ENCODE assay signal across 11 cellular contexts in the genomic region with DNA sequence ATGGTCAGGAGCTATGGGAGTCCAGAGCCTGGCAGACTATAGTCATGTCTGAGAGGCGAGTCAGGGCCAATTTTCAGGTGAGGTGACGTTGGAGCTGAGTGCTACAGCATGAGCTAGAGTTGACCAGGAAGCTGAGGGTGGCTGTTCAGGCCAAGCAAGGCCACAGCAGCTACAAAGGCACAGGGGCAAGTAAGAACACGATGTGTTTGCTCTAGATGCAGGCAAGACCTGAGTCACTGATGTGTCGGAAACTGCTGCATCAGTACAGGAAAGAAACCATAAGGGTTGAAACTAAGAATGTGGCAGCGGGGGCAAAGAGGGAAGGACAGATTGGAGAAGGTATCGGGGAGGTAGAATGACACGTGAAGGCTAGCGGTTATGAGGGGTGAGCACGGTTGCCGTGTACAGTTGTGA. TPM values are rescaled to one million over a fixed set of nuclear protein-coding genes. Genes with fewer than 3 reads are reported as not detected.
DNase-seq lines count a peak whose midpoint lies in the region; ATAC-seq, FAIRE-seq and TF ChIP-seq lines count a peak whose summit lies in the region.
"Had no signal": no experiment of that assay in that cellular context is flagged by ENCODE, and none has a peak within 500 bp of the region (broad histone marks: within the 10 kb centered on the region; RNA-seq: fewer than 3 reads in every experiment).

No MANE protein-coding gene starts in this region.

- no peaks in the 10 kb centered on the region for H3K27me3 Mint-ChIP-seq in activated T-cell treated with anti-CD3 and anti-CD28 coated beads, Interleukin-2, amount 50 U/mL, for 4 hours (ENCODE audit: low read depth)

- no peak for TF ChIP-seq CTCF in A549 (IDR thresholded peaks at IDR 0.05)

- H3K4me1 ChIP-seq in A549 (no peaks in the 10 kb centered on the region), HAP-1 (peaks cover 3% of the 10 kb centered on the region)
- H3K4me1 ChIP-seq: SJSA1 had no signal

- POLR2A ChIA-PET in A549 (lab: Yijun Ruan, JAX): no interaction called here

- no peaks in the 10 kb centered on the region for H3K27me3 ChIP-seq in HAP-1 (ENCODE audit: low read depth)
- H3K27me3 ChIP-seq: SJSA1 had no signal

- H3K36me3 ChIP-seq in HAP-1 (replicated peaks): no peaks in the 10 kb centered on the region
- H3K36me3 ChIP-seq: SJSA1 had no signal

- H3K4me3 Mint-ChIP-seq in activated T-cell treated with anti-CD3 and anti-CD28 coated beads, Interleukin-2, amount 50 U/mL, for 4 hours: peak overlapping the region; percentile 33

- TF ChIP-seq POLR2A in A549 (IDR thresholded peaks at IDR 0.05; ENCODE audit: low read length): no peak

- no peaks in the 10 kb centered on the region for H3K9me3 Mint-ChIP-seq in activated T-cell treated with anti-CD3 and anti-CD28 coated beads, Interleukin-2, amount 50 U/mL, for 4 hours

- H3K4me3 ChIP-seq in A549: no peak overlapping the region
- no peak overlapping the region for H3K4me3 ChIP-seq in HAP-1
- H3K4me3 ChIP-seq: SJSA1 had no signal

- WGBS in A549 (ENCODE audit: missing lambda C conversion rate): 72% methylated on average over 10 of the region's 10 CpGs

- FAIRE-seq in A549 (lab: Jason Lieb, UNC): no peak

- no peak for TF ChIP-seq RAD21 in A549 (conservative IDR thresholded peaks at IDR 0.05 in 1 of 2, IDR thresholded peaks at IDR 0.05 in 1 of 2)

- ATAC-seq in A549: 0 out of 6 replicates have a peak, but pooled peaks have one; percentile 15 to 25
- ATAC-seq in HG03439 (IDR thresholded peaks at IDR 0.05; ENCODE audit: unreplicated experiment): peak; percentile 45
- peak; percentile 77 to 80 for ATAC-seq in activated T-cell treated with anti-CD3 and anti-CD28 coated beads, Interleukin-2, amount 50 U/mL, for 4 hours
- ATAC-seq in HG02885 (IDR thresholded peaks at IDR 0.05; ENCODE audit: poor library complexity, unreplicated experiment): no peak

- H3K9me3 ChIP-seq in A549 (no peaks in the 10 kb centered on the region), HAP-1 (no peaks in the 10 kb centered on the region)
- H3K9me3 ChIP-seq: SJSA1 had no signal

- H3K27ac ChIP-seq in A549: peak overlapping the region in 1 of 2 experiments; percentile 36; a peak in 2 of 6 replicates
- H3K27ac ChIP-seq: C4-2B, SJSA1 had no signal

- DNase-seq in A549 (ENCODE audit: low read depth in 1 of 2, low spot score in 1 of 2) (no peak), kidney tubule cell (ENCODE audit: low spot score) (peak; percentile 97), T1000 (lab: John Stamatoyannopoulos, UW) (no peak), NCI-H1048 (lab: John Stamatoyannopoulos, UW) (no peak), HAP-1 (ENCODE audit: low spot score in 2 of 2) (no peak)
- DNase-seq in activated T-cell treated with anti-CD3 and anti-CD28 coated beads, Interleukin-2, amount 50 U/mL, for 4 hours: no peak
- DNase-seq: amniotic stem cell had no signal

- no peak for TF ChIP-seq EP300 in A549 (IDR thresholded peaks at IDR 0.05)

- no peak overlapping the region for H3K4me2 ChIP-seq in A549

- H3K4me1 Mint-ChIP-seq in activated T-cell treated with anti-CD3 and anti-CD28 coated beads, Interleukin-2, amount 50 U/mL, for 4 hours (ENCODE audit: low read depth): peaks cover 47% of the 10 kb centered on the region

- CTCF ChIA-PET in A549 (lab: Yijun Ruan, JAX): interaction anchor here (0.9 to 2.9 kb wide), 4 partner anchors 10 to 199 kb away, joined by 4 to 7 read pairs (median 4); a partner anchor contains a TSS

- no peaks in the 10 kb centered on the region for H3K36me3 Mint-ChIP-seq in activated T-cell treated with anti-CD3 and anti-CD28 coated beads, Interleukin-2, amount 50 U/mL, for 4 hours (ENCODE audit: insufficient read depth)

- in situ Hi-C loops in HAP-1 (cut with MboI; ENCODE audit: low sequenced_read_pairs): no loop called here

TF ChIP-seq in A549, 52 proteins besides CTCF, POLR2A, EP300 and RAD21:
- TF ChIP-seq NPAS2 (CRISPR knock-in tag; IDR thresholded peaks at IDR 0.05; ENCODE audit: borderline replicate concordance) (no peak), RARB (CRISPR knock-in tag; IDR thresholded peaks at IDR 0.05) (no peak), MAZ (IDR thresholded peaks at IDR 0.05; ENCODE audit: borderline replicate concordance, low read depth, low read length) (no peak), HOXA7 (CRISPR knock-in tag; IDR thresholded peaks at IDR 0.05) (no peak), NR3C1 (IDR thresholded peaks at IDR 0.05) (no peak), FOSB (CRISPR knock-in tag; IDR thresholded peaks at IDR 0.05) (no peak), RFX5 (IDR thresholded peaks at IDR 0.05) (no peak), CBX2 (IDR thresholded peaks at IDR 0.05; ENCODE audit: borderline replicate concordance, low read depth) (no peak), CHD4 (IDR thresholded peaks at IDR 0.05; ENCODE audit: borderline replicate concordance) (no peak), TP53 (CRISPR knock-in tag; IDR thresholded peaks at IDR 0.05) (no peak)
- TF ChIP-seq, protein P1, sequence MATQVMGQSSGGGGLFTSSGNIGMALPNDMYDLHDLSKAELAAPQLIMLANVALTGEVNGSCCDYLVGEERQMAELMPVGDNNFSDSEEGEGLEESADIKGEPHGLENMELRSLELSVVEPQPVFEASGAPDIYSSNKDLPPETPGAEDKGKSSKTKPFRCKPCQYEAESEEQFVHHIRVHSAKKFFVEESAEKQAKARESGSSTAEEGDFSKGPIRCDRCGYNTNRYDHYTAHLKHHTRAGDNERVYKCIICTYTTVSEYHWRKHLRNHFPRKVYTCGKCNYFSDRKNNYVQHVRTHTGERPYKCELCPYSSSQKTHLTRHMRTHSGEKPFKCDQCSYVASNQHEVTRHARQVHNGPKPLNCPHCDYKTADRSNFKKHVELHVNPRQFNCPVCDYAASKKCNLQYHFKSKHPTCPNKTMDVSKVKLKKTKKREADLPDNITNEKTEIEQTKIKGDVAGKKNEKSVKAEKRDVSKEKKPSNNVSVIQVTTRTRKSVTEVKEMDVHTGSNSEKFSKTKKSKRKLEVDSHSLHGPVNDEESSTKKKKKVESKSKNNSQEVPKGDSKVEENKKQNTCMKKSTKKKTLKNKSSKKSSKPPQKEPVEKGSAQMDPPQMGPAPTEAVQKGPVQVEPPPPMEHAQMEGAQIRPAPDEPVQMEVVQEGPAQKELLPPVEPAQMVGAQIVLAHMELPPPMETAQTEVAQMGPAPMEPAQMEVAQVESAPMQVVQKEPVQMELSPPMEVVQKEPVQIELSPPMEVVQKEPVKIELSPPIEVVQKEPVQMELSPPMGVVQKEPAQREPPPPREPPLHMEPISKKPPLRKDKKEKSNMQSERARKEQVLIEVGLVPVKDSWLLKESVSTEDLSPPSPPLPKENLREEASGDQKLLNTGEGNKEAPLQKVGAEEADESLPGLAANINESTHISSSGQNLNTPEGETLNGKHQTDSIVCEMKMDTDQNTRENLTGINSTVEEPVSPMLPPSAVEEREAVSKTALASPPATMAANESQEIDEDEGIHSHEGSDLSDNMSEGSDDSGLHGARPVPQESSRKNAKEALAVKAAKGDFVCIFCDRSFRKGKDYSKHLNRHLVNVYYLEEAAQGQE (IDR thresholded peaks at IDR 0.05): no peak
TF ChIP-seq in A549: peak in this region for 0.

RNA-seq across cellular contexts. Expression of a gene that starts 11.8 kb away (rescaled TPM):
- polyA plus RNA-seq in A549 (2011; rRNA removed): 38.1 and 40.8 TPM in 2 replicates
- 29.5 and 30.1 TPM in 2 replicates for polyA plus RNA-seq in A549 (2012; cell fraction: cytosol; rRNA removed)
- 110 and 127 TPM in 2 replicates for polyA plus RNA-seq in A549 (2012; cell fraction: nucleus; rRNA removed)
- polyA plus RNA-seq in A549 (2017; fragmentation: RNase III; extraction: RNeasy Plus Mini Kit Qiagen cat#74134 plus additional on column Dnase treatment): 37.0 to 43.9 TPM (median 37.9 TPM) in 3 replicates
- 66.7 and 83.7 TPM in 2 replicates for polyA minus RNA-seq in A549 (2011; rRNA and poly(A)+ RNA removed)
- total RNA-seq in activated T-cell treated with anti-CD3 and anti-CD28 coated beads, Interleukin-2, amount 50 U/mL, for 4 hours: 100 to 1,000 TPM; 218 to 222 (median 218) TPM

RNA-seq across cellular contexts. Expression of a gene that starts 13.1 kb away (rescaled TPM):
- polyA plus RNA-seq in A549 (2011; rRNA removed) (459 and 516 TPM in 2 replicates), A549 (2017; fragmentation: RNase III; extraction: RNeasy Plus Mini Kit Qiagen cat#74134 plus additional on column Dnase treatment) (516 to 557 TPM (median 525 TPM) in 3 replicates)
- 497 and 598 TPM in 2 replicates for polyA plus RNA-seq in A549 (2012; cell fraction: cytosol; rRNA removed)
- 365 and 373 TPM in 2 replicates for polyA plus RNA-seq in A549 (2012; cell fraction: nucleus; rRNA removed)
- 361 and 374 TPM in 2 replicates for polyA minus RNA-seq in A549 (2011; rRNA and poly(A)+ RNA removed)
- 1,000 to 10,000 TPM; 1,128 to 1,173 (median 1,167) TPM for total RNA-seq in activated T-cell treated with anti-CD3 and anti-CD28 coated beads, Interleukin-2, amount 50 U/mL, for 4 hours

RNA-seq across cellular contexts. Expression of a gene that starts 32.9 kb away (rescaled TPM):
- polyA plus RNA-seq in A549 (2011; rRNA removed): 64.0 and 71.7 TPM in 2 replicates
- 61.0 and 63.8 TPM in 2 replicates for polyA plus RNA-seq in A549 (2012; cell fraction: cytosol; rRNA removed)
- 30.0 and 36.1 TPM in 2 replicates for polyA plus RNA-seq in A549 (2012; cell fraction: nucleus; rRNA removed)
- polyA plus RNA-seq in A549 (2017; fragmentation: RNase III; extraction: RNeasy Plus Mini Kit Qiagen cat#74134 plus additional on column Dnase treatment): 54.0 to 54.8 TPM (median 54.8 TPM) in 3 replicates
- 37.4 and 41.4 TPM in 2 replicates for polyA minus RNA-seq in A549 (2011; rRNA and poly(A)+ RNA removed)
- total RNA-seq in activated T-cell treated with anti-CD3 and anti-CD28 coated beads, Interleukin-2, amount 50 U/mL, for 4 hours: 10 to 100 TPM; 60.3 to 72.2 (median 71.9) TPM

RNA-seq across cellular contexts. Expression of a gene that starts 33.1 kb away (rescaled TPM):
- polyA plus RNA-seq in A549 (2011; rRNA removed): 57.0 and 71.6 TPM in 2 replicates
- 70.1 and 86.8 TPM in 2 replicates for polyA plus RNA-seq in A549 (2012; cell fraction: cytosol; rRNA removed)
- 65.8 and 75.7 TPM in 2 replicates for polyA plus RNA-seq in A549 (2012; cell fraction: nucleus; rRNA removed)
- 47.7 to 53.0 TPM (median 51.0 TPM) in 3 replicates for polyA plus RNA-seq in A549 (2017; fragmentation: RNase III; extraction: RNeasy Plus Mini Kit Qiagen cat#74134 plus additional on column Dnase treatment)
- polyA minus RNA-seq in A549 (2011; rRNA and poly(A)+ RNA removed): 95.0 and 111 TPM in 2 replicates
- 10 to 100 TPM; 54.3 to 62.9 (median 59.6) TPM for total RNA-seq in activated T-cell treated with anti-CD3 and anti-CD28 coated beads, Interleukin-2, amount 50 U/mL, for 4 hours
